2 cellular contexts compared by ENCODE assay signal in the genomic region with DNA sequence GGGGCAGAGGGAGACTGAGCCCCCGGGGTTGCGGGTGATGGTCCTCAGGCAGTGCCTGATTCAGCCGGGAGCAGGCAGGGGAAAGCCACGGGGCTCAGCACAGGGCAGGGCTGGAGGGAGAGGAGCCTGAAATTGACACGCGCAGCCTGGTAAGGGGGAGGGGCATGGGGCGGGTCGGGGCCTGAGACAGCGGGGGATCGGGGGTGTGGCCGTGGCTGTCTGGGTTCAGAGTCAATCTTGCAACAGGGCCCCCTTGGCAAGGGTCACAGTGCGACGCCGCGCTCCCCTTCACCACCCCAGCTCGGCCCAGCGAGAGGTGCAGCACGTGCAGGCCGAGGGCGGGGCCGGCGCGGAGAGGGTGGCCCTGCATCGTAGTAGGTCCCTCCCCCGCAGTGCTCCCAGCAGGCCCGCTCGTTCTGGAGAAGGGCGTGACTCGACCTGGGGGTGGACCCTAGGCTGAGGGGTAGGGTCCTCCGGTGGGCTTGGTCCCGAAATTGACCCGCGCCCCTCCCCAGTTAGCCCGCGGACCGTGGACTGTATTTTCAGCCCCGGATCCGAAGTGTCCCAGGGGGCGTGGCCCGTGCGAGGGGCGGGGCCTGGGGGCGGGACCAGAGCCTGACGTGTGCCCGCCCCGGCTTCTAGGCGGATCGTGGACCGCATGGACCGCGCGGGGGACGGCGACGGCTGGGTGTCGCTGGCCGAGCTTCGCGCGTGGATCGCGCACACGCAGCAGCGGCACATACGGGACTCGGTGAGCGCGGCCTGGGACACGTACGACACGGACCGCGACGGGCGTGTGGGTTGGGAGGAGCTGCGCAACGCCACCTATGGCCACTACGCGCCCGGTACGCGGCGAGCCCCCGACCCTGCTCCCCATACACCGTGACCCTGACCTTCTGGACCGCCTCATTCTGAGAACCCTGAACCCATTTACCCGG.
TF ChIP-seq lines count a peak whose summit lies in the region.

No MANE protein-coding gene starts in this region.

TF ChIP-seq in GM23338, 12 proteins besides CTCF, POLR2A, EP300 and RAD21:
- TF ChIP-seq CREB1 (CRISPR knock-in tag; IDR thresholded peaks at IDR 0.05; ENCODE audit: low read depth) (peak; percentile 46; the same call in 1 of the 2 replicates), JUNB (IDR thresholded peaks at IDR 0.05; ENCODE audit: unreplicated experiment) (no peak), ZNF331 (CRISPR knock-in tag; IDR thresholded peaks at IDR 0.05; ENCODE audit: low read depth) (no peak)
- TF ChIP-seq, protein P1, sequence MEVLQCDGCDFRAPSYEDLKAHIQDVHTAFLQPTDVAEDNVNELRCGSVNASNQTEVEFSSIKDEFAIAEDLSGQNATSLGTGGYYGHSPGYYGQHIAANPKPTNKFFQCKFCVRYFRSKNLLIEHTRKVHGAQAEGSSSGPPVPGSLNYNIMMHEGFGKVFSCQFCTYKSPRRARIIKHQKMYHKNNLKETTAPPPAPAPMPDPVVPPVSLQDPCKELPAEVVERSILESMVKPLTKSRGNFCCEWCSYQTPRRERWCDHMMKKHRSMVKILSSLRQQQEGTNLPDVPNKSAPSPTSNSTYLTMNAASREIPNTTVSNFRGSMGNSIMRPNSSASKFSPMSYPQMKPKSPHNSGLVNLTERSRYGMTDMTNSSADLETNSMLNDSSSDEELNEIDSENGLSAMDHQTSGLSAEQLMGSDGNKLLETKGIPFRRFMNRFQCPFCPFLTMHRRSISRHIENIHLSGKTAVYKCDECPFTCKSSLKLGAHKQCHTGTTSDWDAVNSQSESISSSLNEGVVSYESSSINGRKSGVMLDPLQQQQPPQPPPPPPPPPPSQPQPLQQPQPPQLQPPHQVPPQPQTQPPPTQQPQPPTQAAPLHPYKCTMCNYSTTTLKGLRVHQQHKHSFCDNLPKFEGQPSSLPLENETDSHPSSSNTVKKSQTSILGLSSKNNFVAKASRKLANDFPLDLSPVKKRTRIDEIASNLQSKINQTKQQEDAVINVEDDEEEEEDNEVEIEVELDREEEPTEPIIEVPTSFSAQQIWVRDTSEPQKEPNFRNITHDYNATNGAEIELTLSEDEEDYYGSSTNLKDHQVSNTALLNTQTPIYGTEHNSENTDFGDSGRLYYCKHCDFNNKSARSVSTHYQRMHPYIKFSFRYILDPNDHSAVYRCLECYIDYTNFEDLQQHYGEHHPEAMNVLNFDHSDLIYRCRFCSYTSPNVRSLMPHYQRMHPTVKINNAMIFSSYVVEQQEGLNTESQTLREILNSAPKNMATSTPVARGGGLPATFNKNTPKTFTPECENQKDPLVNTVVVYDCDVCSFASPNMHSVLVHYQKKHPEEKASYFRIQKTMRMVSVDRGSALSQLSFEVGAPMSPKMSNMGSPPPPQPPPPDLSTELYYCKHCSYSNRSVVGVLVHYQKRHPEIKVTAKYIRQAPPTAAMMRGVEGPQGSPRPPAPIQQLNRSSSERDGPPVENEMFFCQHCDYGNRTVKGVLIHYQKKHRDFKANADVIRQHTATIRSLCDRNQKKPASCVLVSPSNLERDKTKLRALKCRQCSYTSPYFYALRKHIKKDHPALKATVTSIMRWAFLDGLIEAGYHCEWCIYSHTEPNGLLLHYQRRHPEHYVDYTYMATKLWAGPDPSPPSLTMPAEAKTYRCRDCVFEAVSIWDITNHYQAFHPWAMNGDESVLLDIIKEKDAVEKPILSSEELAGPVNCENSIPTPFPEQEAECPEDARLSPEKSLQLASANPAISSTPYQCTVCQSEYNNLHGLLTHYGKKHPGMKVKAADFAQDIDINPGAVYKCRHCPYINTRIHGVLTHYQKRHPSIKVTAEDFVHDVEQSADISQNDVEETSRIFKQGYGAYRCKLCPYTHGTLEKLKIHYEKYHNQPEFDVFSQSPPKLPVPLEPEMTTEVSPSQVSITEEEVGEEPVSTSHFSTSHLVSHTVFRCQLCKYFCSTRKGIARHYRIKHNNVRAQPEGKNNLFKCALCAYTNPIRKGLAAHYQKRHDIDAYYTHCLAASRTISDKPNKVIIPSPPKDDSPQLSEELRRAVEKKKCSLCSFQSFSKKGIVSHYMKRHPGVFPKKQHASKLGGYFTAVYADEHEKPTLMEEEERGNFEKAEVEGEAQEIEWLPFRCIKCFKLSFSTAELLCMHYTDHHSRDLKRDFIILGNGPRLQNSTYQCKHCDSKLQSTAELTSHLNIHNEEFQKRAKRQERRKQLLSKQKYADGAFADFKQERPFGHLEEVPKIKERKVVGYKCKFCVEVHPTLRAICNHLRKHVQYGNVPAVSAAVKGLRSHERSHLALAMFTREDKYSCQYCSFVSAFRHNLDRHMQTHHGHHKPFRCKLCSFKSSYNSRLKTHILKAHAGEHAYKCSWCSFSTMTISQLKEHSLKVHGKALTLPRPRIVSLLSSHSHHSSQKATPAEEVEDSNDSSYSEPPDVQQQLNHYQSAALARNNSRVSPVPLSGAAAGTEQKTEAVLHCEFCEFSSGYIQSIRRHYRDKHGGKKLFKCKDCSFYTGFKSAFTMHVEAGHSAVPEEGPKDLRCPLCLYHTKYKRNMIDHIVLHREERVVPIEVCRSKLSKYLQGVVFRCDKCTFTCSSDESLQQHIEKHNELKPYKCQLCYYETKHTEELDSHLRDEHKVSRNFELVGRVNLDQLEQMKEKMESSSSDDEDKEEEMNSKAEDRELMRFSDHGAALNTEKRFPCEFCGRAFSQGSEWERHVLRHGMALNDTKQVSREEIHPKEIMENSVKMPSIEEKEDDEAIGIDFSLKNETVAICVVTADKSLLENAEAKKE (CRISPR knock-in tag; IDR thresholded peaks at IDR 0.05): no peak

TF ChIP-seq in HepG2, 621 proteins besides CTCF, POLR2A, EP300 and RAD21:
- TF ChIP-seq, protein P2, sequence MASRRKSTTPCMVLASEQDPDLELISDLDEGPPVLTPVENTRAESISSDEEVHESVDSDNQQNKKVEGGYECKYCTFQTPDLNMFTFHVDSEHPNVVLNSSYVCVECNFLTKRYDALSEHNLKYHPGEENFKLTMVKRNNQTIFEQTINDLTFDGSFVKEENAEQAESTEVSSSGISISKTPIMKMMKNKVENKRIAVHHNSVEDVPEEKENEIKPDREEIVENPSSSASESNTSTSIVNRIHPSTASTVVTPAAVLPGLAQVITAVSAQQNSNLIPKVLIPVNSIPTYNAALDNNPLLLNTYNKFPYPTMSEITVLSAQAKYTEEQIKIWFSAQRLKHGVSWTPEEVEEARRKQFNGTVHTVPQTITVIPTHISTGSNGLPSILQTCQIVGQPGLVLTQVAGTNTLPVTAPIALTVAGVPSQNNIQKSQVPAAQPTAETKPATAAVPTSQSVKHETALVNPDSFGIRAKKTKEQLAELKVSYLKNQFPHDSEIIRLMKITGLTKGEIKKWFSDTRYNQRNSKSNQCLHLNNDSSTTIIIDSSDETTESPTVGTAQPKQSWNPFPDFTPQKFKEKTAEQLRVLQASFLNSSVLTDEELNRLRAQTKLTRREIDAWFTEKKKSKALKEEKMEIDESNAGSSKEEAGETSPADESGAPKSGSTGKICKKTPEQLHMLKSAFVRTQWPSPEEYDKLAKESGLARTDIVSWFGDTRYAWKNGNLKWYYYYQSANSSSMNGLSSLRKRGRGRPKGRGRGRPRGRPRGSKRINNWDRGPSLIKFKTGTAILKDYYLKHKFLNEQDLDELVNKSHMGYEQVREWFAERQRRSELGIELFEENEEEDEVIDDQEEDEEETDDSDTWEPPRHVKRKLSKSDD (CRISPR knock-in tag; IDR thresholded peaks at IDR 0.05; ENCODE audit: low read depth): peak; percentile 85; the same call in 1 of the 2 replicates
- TF ChIP-seq, protein P3, sequence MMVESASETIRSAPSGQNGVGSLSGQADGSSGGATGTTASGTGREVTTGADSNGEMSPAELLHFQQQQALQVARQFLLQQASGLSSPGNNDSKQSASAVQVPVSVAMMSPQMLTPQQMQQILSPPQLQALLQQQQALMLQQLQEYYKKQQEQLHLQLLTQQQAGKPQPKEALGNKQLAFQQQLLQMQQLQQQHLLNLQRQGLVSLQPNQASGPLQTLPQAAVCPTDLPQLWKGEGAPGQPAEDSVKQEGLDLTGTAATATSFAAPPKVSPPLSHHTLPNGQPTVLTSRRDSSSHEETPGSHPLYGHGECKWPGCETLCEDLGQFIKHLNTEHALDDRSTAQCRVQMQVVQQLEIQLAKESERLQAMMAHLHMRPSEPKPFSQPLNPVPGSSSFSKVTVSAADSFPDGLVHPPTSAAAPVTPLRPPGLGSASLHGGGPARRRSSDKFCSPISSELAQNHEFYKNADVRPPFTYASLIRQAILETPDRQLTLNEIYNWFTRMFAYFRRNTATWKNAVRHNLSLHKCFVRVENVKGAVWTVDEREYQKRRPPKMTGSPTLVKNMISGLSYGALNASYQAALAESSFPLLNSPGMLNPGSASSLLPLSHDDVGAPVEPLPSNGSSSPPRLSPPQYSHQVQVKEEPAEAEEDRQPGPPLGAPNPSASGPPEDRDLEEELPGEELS (CRISPR knock-in tag; IDR thresholded peaks at IDR 0.05): no peak
- TF ChIP-seq ZBTB38 (CRISPR knock-in tag; IDR thresholded peaks at IDR 0.05) (peak; percentile 63), RBFOX2 (IDR thresholded peaks at IDR 0.05; ENCODE audit: low read depth, low read length) (peak; percentile 58), HNRNPUL1 (IDR thresholded peaks at IDR 0.05; ENCODE audit: low read depth, low read length) (no peak), RFX3 (CRISPR knock-in tag; IDR thresholded peaks at IDR 0.05) (no peak), TBL1XR1 (IDR thresholded peaks at IDR 0.05; ENCODE audit: borderline replicate concordance, low read length, partially characterized antibody) (no peak), AGO2 (optimal IDR thresholded peaks at IDR 0.05; ENCODE audit: low read depth, low read length) (peak; percentile 44), HOXA3 (CRISPR knock-in tag; IDR thresholded peaks at IDR 0.05) (peak; percentile 60)
- TF ChIP-seq, protein P4, sequence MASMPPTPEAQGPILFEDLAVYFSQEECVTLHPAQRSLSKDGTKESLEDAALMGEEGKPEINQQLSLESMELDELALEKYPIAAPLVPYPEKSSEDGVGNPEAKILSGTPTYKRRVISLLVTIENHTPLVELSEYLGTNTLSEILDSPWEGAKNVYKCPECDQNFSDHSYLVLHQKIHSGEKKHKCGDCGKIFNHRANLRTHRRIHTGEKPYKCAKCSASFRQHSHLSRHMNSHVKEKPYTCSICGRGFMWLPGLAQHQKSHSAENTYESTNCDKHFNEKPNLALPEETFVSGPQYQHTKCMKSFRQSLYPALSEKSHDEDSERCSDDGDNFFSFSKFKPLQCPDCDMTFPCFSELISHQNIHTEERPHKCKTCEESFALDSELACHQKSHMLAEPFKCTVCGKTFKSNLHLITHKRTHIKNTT (CRISPR knock-in tag; IDR thresholded peaks at IDR 0.05): no peak
- TF ChIP-seq, protein P5, sequence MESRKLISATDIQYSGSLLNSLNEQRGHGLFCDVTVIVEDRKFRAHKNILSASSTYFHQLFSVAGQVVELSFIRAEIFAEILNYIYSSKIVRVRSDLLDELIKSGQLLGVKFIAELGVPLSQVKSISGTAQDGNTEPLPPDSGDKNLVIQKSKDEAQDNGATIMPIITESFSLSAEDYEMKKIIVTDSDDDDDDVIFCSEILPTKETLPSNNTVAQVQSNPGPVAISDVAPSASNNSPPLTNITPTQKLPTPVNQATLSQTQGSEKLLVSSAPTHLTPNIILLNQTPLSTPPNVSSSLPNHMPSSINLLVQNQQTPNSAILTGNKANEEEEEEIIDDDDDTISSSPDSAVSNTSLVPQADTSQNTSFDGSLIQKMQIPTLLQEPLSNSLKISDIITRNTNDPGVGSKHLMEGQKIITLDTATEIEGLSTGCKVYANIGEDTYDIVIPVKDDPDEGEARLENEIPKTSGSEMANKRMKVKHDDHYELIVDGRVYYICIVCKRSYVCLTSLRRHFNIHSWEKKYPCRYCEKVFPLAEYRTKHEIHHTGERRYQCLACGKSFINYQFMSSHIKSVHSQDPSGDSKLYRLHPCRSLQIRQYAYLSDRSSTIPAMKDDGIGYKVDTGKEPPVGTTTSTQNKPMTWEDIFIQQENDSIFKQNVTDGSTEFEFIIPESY (CRISPR knock-in tag; IDR thresholded peaks at IDR 0.05): 0 out of 2 replicates have a peak, but pooled peaks have one; percentile 21
TF ChIP-seq in HepG2: peak in this region for 6.
